Comparison of ENCODE assay signal across 14 cellular contexts in genomic region chr2:131115752-131116151, GRCh38.
"Had no signal": no experiment of that assay in that cellular context is flagged by ENCODE, and none has a peak within 500 bp of the region (broad histone marks: within the 10 kb centered on the region; RNA-seq: fewer than 3 reads in every experiment).

No MANE protein-coding gene starts in this region.

- H3K27me3 Mint-ChIP-seq: naive B cell had no signal

- DNase-seq: activated CD4-positive, alpha-beta T cell treated with anti-CD3 and anti-CD28 coated beads for 1 hour; activated naive CD4-positive, alpha-beta T cell treated with anti-CD3 and anti-CD28 coated beads for 36 hours; anterior cingulate cortex; dorsolateral prefrontal cortex; esophagus squamous epithelium; foreskin fibroblast; left cardiac atrium; lower lobe of right lung; naive B cell; T1000 had no signal

- H3K27ac Mint-ChIP-seq: activated naive CD4-positive, alpha-beta T cell treated with anti-CD3 and anti-CD28 coated beads for 36 hours had no signal

- H3K4me3 ChIP-seq: dorsolateral prefrontal cortex, esophagus squamous epithelium, lower lobe of right lung, right atrium auricular region, skin epidermis, tibial nerve, vagina had no signal

- H3K9me3 ChIP-seq: esophagus squamous epithelium, lower lobe of right lung, right atrium auricular region, tibial nerve, vagina had no signal

- H3K27ac ChIP-seq: dorsolateral prefrontal cortex, esophagus squamous epithelium, lower lobe of right lung, right atrium auricular region, skin epidermis, tibial nerve, vagina had no signal

- H3K4me3 Mint-ChIP-seq: activated naive CD4-positive, alpha-beta T cell treated with anti-CD3 and anti-CD28 coated beads for 36 hours had no signal

- H3K27me3 ChIP-seq: dorsolateral prefrontal cortex, esophagus squamous epithelium, right atrium auricular region, tibial nerve, vagina had no signal
